In genomic region chr7:141193066-141193465, GRCh38 we compare ENCODE assay signal across 28 cellular contexts.
"Had no signal": no experiment of that assay in that cellular context is flagged by ENCODE, and none has a peak within 500 bp of the region (broad histone marks: within the 10 kb centered on the region; RNA-seq: fewer than 3 reads in every experiment).

No MANE protein-coding gene starts in this region.

- H3K27ac ChIP-seq: lower lobe of right lung, ovary, right atrium auricular region, right lobe of liver, thyroid gland, transverse colon, upper lobe of right lung had no signal

- H3K4me3 ChIP-seq: lower lobe of right lung, mucosa of descending colon, ovary, right atrium auricular region, right lobe of liver, smooth muscle cell, thyroid gland, transverse colon, upper lobe of right lung had no signal

- ATAC-seq: left cardiac atrium; left lobe of liver; mucosa of descending colon; naive thymus-derived CD4-positive, alpha-beta T cell; right lobe of liver; stimulated activated naive CD8-positive, alpha-beta T cell treated with anti-CD3 and anti-CD28 coated beads, Interleukin-15, amount 100 ng/mL, for 72 hours; upper lobe of right lung had no signal

- H3K4me2 ChIP-seq: smooth muscle cell had no signal

- H3K36me3 Mint-ChIP-seq: naive thymus-derived CD4-positive, alpha-beta T cell; natural killer cell treated with Interleukin-12 subunit alpha and Interleukin-12 subunit beta and Interleukin-15 and Interleukin-18, amount 100 ng/mL, for 72 hours had no signal

- H3K9me3 Mint-ChIP-seq: natural killer cell treated with Interleukin-12 subunit alpha and Interleukin-12 subunit beta and Interleukin-15 and Interleukin-18, amount 100 ng/mL, for 72 hours; stimulated activated naive CD8-positive, alpha-beta T cell treated with anti-CD3 and anti-CD28 coated beads, Interleukin-15, amount 100 ng/mL, for 72 hours had no signal

- H3K4me3 Mint-ChIP-seq: naive thymus-derived CD4-positive, alpha-beta T cell; natural killer cell treated with Interleukin-12 subunit alpha and Interleukin-12 subunit beta and Interleukin-15 and Interleukin-18, amount 100 ng/mL, for 72 hours; stimulated activated naive CD8-positive, alpha-beta T cell treated with anti-CD3 and anti-CD28 coated beads, Interleukin-15, amount 100 ng/mL, for 72 hours had no signal

- H3K4me1 ChIP-seq: lower lobe of right lung, right atrium auricular region, right lobe of liver, transverse colon, upper lobe of right lung had no signal

- FAIRE-seq: keratinocyte, urothelium cell line had no signal

- H3K9me3 ChIP-seq: lower lobe of right lung, mucosa of descending colon, ovary, right atrium auricular region, right lobe of liver, thyroid gland, transverse colon, upper lobe of right lung had no signal

- H3K27ac Mint-ChIP-seq: naive thymus-derived CD4-positive, alpha-beta T cell; natural killer cell treated with Interleukin-12 subunit alpha and Interleukin-12 subunit beta and Interleukin-15 and Interleukin-18, amount 100 ng/mL, for 72 hours; progenitor cell of endocrine pancreas; stimulated activated naive CD8-positive, alpha-beta T cell treated with anti-CD3 and anti-CD28 coated beads, Interleukin-15, amount 100 ng/mL, for 72 hours had no signal

- DNase-seq: head of caudate nucleus; hippocampal formation; kidney glomerular epithelial cell; left cardiac atrium; lower lobe of right lung; mammary epithelial cell; midbrain; mucosa of descending colon; naive thymus-derived CD4-positive, alpha-beta T cell; ovary; right lobe of liver; stimulated activated CD4-positive, alpha-beta T cell treated with anti-CD3 and anti-CD28 coated beads, Interleukin-1b, Interleukin-23, amount 100 ng/mL, for 48 hours; stimulated activated CD4-positive, alpha-beta T cell treated with anti-CD3 and anti-CD28 coated beads, Interleukin-2, amount 100 ng/mL, for 48 hours; stimulated activated CD4-positive, alpha-beta T cell treated with anti-CD3 and anti-CD28 coated beads, Interleukin-4, amount 100 ng/mL, for 4 hours; stimulated activated CD8-positive, alpha-beta memory T cell treated with anti-CD3 and anti-CD28 coated beads, Interleukin-4, amount 100 ng/mL, for 48 hours; stimulated activated naive CD4-positive, alpha-beta T cell treated with Interleukin-2 at 50 U/mL for 16 hours; stimulated activated naive CD8-positive, alpha-beta T cell treated with anti-CD3 and anti-CD28 coated beads, Interleukin-15, amount 100 ng/mL, for 72 hours; substantia nigra; thyroid gland; transverse colon; upper lobe of right lung had no signal

- H3K4me1 Mint-ChIP-seq: naive thymus-derived CD4-positive, alpha-beta T cell; stimulated activated naive CD8-positive, alpha-beta T cell treated with anti-CD3 and anti-CD28 coated beads, Interleukin-15, amount 100 ng/mL, for 72 hours had no signal

- H3K27me3 ChIP-seq: ovary, right atrium auricular region, right lobe of liver, thyroid gland, transverse colon, upper lobe of right lung had no signal

- H3K36me3 ChIP-seq: lower lobe of right lung, ovary, right atrium auricular region, right lobe of liver, thyroid gland, transverse colon, upper lobe of right lung had no signal

- H3K27me3 Mint-ChIP-seq: progenitor cell of endocrine pancreas had no signal
